2 cellular contexts compared by ENCODE assay signal in genomic region chr6:142242269-142242668, GRCh38.
A peak's percentile ranks its signal among the peaks of the same experiment; 100 is the strongest.
TF ChIP-seq lines count a peak whose summit lies in the region.

No MANE protein-coding gene starts in this region.

TF ChIP-seq in IMR-90, 13 proteins besides CTCF, POLR2A, EP300 and RAD21:
- TF ChIP-seq CEBPB (IDR thresholded peaks at IDR 0.05; ENCODE audit: low read depth, low read length): 0 out of 2 replicates have a peak, but pooled peaks have one; percentile 12
- TF ChIP-seq BHLHE40 (IDR thresholded peaks at IDR 0.05; ENCODE audit: low read depth, low read length): no peak
- no peak for TF ChIP-seq SMC3 (IDR thresholded peaks at IDR 0.05; ENCODE audit: low read depth, low read length)
- TF ChIP-seq USF2 (IDR thresholded peaks at IDR 0.05; ENCODE audit: low read depth, low read length): no peak
- no peak for TF ChIP-seq MXI1 (IDR thresholded peaks at IDR 0.05; ENCODE audit: borderline replicate concordance, low read depth, low read length)
- TF ChIP-seq CHD1 (IDR thresholded peaks at IDR 0.05; ENCODE audit: low read depth, low read length): no peak
TF ChIP-seq in IMR-90: peak in this region for 1.

TF ChIP-seq in H1, 55 proteins besides CTCF, POLR2A, EP300 and RAD21:
- TF ChIP-seq ZNF274 (IDR thresholded peaks at IDR 0.05; ENCODE audit: borderline replicate concordance, extremely low read depth, low read length): no peak
- TF ChIP-seq CHD1 (IDR thresholded peaks at IDR 0.05; ENCODE audit: low read depth, low read length): no peak
- no peak for TF ChIP-seq JUND (IDR thresholded peaks at IDR 0.05; ENCODE audit: low read length)
- TF ChIP-seq RBBP5 (IDR thresholded peaks at IDR 0.05; ENCODE audit: borderline replicate concordance, low read depth, low read length): no peak
- TF ChIP-seq CREB1 (IDR thresholded peaks at IDR 0.05): no peak
- TF ChIP-seq SP4 (IDR thresholded peaks at IDR 0.05; ENCODE audit: low read length): no peak
- no peak for TF ChIP-seq SP2 (IDR thresholded peaks at IDR 0.05; ENCODE audit: low read length)
- no peak for TF ChIP-seq TEAD4 (IDR thresholded peaks at IDR 0.05; ENCODE audit: low read depth, low read length)
- no peak for TF ChIP-seq RNF2 (IDR thresholded peaks at IDR 0.05; ENCODE audit: borderline replicate concordance, low read depth, low read length, missing control alignments, poor library complexity, severe bottlenecking)
- no peak for TF ChIP-seq TAF7 (optimal IDR thresholded peaks at IDR 0.05; ENCODE audit: borderline replicate concordance, low read depth, low read length)
- TF ChIP-seq BACH1 (IDR thresholded peaks at IDR 0.05; ENCODE audit: low read length): no peak
- no peak for TF ChIP-seq HDAC2 (IDR thresholded peaks at IDR 0.05; ENCODE audit: borderline replicate concordance in 1 of 2, low read depth in 2 of 2, low read length in 2 of 2)
- no peak for TF ChIP-seq SP1 (IDR thresholded peaks at IDR 0.05; ENCODE audit: low read depth, low read length)
